8 cellular contexts compared by ENCODE assay signal in the genomic region with DNA sequence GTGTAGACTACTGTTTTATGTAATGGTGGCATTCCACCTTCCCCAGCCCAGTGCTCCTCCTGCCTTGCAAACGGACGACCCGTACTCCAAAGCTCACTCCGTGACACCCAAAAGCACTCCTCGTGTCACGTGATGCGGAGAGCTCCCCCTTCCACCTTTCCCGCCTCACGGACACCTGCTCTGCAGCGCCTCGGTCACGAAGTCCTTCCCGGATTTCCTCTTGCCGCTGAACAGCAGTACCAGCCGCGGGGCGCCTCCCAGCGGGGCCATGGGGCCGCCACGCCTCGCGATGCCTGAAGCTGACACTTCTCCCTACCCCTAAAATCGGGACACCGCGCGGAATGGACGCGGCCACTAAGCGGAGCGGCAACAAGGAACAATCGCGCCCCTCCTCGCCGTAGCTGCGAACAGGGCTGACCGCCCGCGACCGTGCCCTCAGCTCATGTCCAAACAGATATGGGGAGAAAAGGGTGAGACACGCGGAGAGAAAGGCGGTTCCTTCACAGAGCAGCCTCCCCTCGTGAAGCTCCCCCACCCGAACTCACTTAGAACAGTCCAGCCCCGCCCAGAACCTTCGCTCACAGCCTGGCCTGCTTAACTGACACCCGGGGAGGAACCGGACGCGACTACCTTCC. TPM values are rescaled to one million over a fixed set of nuclear protein-coding genes. Genes with fewer than 3 reads are reported as not detected.
DNase-seq lines count a peak whose midpoint lies in the region; ATAC-seq and TF ChIP-seq lines count a peak whose summit lies in the region.

A gene (minus strand): TSS at position 304 of the 635 bp plus-strand sequence. CDS start 34 bp downstream, at position 270.

- peaks cover 3% of the 10 kb centered on the region; the same call in 1 of the 2 replicates for H3K27me3 Mint-ChIP-seq in WTC11 (ENCODE audit: low read depth)

- no peaks in the 10 kb centered on the region for H3K9me3 Mint-ChIP-seq in WTC11

- peak within 1 kb of the TSS; percentile 99 for H3K27ac Mint-ChIP-seq in WTC11

- H3K36me3 Mint-ChIP-seq in WTC11 = no peaks in the 10 kb centered on the region; the same call in 1 of the 2 replicates

- ATAC-seq in GM18907 (IDR thresholded peaks at IDR 0.05; ENCODE audit: unreplicated experiment) = peak; percentile 85
- ATAC-seq in HG03159 (IDR thresholded peaks at IDR 0.05; ENCODE audit: unreplicated experiment) = peak; percentile 75
- ATAC-seq in WTC11 = peak; percentile 87

- no peak for TF ChIP-seq CTCF in WTC11 (IDR thresholded peaks at IDR 0.05)

- peak within 1 kb of the TSS; percentile 100 for H3K27ac ChIP-seq in caudate nucleus (ENCODE audit: low read depth, low read length)

- POLR2A ChIA-PET in WTC11 (lab: Charles Lee) = interaction anchor here (0.5 to 2.6 kb wide), 11 partner anchors 9 to 155 kb away, joined by 3 to 18 read pairs (median 3); a partner anchor contains a TSS

- CTCF ChIA-PET in WTC11 (lab: Charles Lee) = interaction anchor here (0.5 to 1.8 kb wide), 30 partner anchors 9 to 457 kb away, joined by 3 to 14 read pairs (median 4); a partner anchor contains a TSS

- H3K4me1 Mint-ChIP-seq in WTC11 = peaks cover 26% of the 10 kb centered on the region

- peak within 1 kb of the TSS; percentile 92 for H3K4me3 Mint-ChIP-seq in WTC11

- DNase-seq in AG08395 (ENCODE audit: low spot score) (peak; percentile 98), NCI-H2227 treated with DMSO at 0.1 percent for 48 hours (lab: John Stamatoyannopoulos, UW) (peak; percentile 98), WTC11 (ENCODE audit: low spot score) (peak; percentile 93), caudate nucleus (lab: John Stamatoyannopoulos, UW) (peak in 60 of 61 donors; percentile 78 to 99 (median 95)), inferior parietal cortex (ENCODE audit: extremely low spot score) (peak; percentile 95)
- DNase-seq in stimulated activated CD4-positive, alpha-beta T cell treated with anti-CD3 and anti-CD28 coated beads, Interleukin-12 subunit alpha, Interleukin-12 subunit beta, amount 100 ng/mL, for 24 hours (ENCODE audit: low read depth in 2 of 2) = peak; percentile 85 to 93

TF ChIP-seq in WTC11, 78 proteins besides CTCF, POLR2A, EP300 and RAD21 (continues in another document):
- TF ChIP-seq, protein P1, sequence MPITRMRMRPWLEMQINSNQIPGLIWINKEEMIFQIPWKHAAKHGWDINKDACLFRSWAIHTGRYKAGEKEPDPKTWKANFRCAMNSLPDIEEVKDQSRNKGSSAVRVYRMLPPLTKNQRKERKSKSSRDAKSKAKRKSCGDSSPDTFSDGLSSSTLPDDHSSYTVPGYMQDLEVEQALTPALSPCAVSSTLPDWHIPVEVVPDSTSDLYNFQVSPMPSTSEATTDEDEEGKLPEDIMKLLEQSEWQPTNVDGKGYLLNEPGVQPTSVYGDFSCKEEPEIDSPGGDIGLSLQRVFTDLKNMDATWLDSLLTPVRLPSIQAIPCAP (CRISPR knock-in tag; IDR thresholded peaks at IDR 0.05) = peak; percentile 97
- TF ChIP-seq, protein P2, sequence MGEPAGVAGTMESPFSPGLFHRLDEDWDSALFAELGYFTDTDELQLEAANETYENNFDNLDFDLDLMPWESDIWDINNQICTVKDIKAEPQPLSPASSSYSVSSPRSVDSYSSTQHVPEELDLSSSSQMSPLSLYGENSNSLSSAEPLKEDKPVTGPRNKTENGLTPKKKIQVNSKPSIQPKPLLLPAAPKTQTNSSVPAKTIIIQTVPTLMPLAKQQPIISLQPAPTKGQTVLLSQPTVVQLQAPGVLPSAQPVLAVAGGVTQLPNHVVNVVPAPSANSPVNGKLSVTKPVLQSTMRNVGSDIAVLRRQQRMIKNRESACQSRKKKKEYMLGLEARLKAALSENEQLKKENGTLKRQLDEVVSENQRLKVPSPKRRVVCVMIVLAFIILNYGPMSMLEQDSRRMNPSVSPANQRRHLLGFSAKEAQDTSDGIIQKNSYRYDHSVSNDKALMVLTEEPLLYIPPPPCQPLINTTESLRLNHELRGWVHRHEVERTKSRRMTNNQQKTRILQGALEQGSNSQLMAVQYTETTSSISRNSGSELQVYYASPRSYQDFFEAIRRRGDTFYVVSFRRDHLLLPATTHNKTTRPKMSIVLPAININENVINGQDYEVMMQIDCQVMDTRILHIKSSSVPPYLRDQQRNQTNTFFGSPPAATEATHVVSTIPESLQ (CRISPR knock-in tag; IDR thresholded peaks at IDR 0.05) = 0 out of 2 replicates have a peak, but pooled peaks have one; percentile 77
- TF ChIP-seq, protein P3, sequence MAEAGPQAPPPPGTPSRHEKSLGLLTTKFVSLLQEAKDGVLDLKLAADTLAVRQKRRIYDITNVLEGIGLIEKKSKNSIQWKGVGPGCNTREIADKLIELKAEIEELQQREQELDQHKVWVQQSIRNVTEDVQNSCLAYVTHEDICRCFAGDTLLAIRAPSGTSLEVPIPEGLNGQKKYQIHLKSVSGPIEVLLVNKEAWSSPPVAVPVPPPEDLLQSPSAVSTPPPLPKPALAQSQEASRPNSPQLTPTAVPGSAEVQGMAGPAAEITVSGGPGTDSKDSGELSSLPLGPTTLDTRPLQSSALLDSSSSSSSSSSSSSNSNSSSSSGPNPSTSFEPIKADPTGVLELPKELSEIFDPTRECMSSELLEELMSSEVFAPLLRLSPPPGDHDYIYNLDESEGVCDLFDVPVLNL (CRISPR knock-in tag; IDR thresholded peaks at IDR 0.05; ENCODE audit: borderline replicate concordance, low read depth) = peak; percentile 32; the same call in 1 of the 2 replicates
- TF ChIP-seq FOXJ3 (CRISPR knock-in tag; IDR thresholded peaks at IDR 0.05; ENCODE audit: borderline replicate concordance) = 0 out of 2 replicates have a peak, but pooled peaks have one; percentile 87
- TF ChIP-seq SMAD4 (CRISPR knock-in tag; IDR thresholded peaks at IDR 0.05) = 0 out of 2 replicates have a peak, but pooled peaks have one; percentile 77
- peak; percentile 81 for TF ChIP-seq GABPB1 (CRISPR knock-in tag; IDR thresholded peaks at IDR 0.05)
- TF ChIP-seq, protein P4, sequence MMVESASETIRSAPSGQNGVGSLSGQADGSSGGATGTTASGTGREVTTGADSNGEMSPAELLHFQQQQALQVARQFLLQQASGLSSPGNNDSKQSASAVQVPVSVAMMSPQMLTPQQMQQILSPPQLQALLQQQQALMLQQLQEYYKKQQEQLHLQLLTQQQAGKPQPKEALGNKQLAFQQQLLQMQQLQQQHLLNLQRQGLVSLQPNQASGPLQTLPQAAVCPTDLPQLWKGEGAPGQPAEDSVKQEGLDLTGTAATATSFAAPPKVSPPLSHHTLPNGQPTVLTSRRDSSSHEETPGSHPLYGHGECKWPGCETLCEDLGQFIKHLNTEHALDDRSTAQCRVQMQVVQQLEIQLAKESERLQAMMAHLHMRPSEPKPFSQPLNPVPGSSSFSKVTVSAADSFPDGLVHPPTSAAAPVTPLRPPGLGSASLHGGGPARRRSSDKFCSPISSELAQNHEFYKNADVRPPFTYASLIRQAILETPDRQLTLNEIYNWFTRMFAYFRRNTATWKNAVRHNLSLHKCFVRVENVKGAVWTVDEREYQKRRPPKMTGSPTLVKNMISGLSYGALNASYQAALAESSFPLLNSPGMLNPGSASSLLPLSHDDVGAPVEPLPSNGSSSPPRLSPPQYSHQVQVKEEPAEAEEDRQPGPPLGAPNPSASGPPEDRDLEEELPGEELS (CRISPR knock-in tag; IDR thresholded peaks at IDR 0.05) = peak; percentile 99
- peak; percentile 99 for TF ChIP-seq NFE2L1 (CRISPR knock-in tag; IDR thresholded peaks at IDR 0.05)
- TF ChIP-seq ZNF423 (CRISPR knock-in tag; IDR thresholded peaks at IDR 0.05) = peak; percentile 17; the same call in 1 of the 2 replicates
- peak; percentile 79; the same call in 1 of the 2 replicates for TF ChIP-seq ELF4 (CRISPR knock-in tag; IDR thresholded peaks at IDR 0.05; ENCODE audit: low read depth)
- TF ChIP-seq, protein P5, sequence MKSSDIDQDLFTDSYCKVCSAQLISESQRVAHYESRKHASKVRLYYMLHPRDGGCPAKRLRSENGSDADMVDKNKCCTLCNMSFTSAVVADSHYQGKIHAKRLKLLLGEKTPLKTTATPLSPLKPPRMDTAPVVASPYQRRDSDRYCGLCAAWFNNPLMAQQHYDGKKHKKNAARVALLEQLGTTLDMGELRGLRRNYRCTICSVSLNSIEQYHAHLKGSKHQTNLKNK (CRISPR knock-in tag; IDR thresholded peaks at IDR 0.05) = no peak
- peak; percentile 97 for TF ChIP-seq TP53 (CRISPR knock-in tag; IDR thresholded peaks at IDR 0.05)
- peak; percentile 15; the same call in 1 of the 2 replicates for TF ChIP-seq HMGA2 (CRISPR knock-in tag; IDR thresholded peaks at IDR 0.05)
- TF ChIP-seq IRF2 (CRISPR knock-in tag; IDR thresholded peaks at IDR 0.05; ENCODE audit: borderline replicate concordance, low read depth) = no peak
- TF ChIP-seq, protein P6, sequence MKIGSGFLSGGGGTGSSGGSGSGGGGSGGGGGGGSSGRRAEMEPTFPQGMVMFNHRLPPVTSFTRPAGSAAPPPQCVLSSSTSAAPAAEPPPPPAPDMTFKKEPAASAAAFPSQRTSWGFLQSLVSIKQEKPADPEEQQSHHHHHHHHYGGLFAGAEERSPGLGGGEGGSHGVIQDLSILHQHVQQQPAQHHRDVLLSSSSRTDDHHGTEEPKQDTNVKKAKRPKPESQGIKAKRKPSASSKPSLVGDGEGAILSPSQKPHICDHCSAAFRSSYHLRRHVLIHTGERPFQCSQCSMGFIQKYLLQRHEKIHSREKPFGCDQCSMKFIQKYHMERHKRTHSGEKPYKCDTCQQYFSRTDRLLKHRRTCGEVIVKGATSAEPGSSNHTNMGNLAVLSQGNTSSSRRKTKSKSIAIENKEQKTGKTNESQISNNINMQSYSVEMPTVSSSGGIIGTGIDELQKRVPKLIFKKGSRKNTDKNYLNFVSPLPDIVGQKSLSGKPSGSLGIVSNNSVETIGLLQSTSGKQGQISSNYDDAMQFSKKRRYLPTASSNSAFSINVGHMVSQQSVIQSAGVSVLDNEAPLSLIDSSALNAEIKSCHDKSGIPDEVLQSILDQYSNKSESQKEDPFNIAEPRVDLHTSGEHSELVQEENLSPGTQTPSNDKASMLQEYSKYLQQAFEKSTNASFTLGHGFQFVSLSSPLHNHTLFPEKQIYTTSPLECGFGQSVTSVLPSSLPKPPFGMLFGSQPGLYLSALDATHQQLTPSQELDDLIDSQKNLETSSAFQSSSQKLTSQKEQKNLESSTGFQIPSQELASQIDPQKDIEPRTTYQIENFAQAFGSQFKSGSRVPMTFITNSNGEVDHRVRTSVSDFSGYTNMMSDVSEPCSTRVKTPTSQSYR (CRISPR knock-in tag; IDR thresholded peaks at IDR 0.05) = peak; percentile 96

RNA-seq across cellular contexts. Expression of the gene that starts here (rescaled TPM):
- 26.8 to 38.7 TPM (median 36.8 TPM) in 3 replicates for total RNA-seq in WTC11 (2021)

Comparison
In these comparisons a context has a peak if more than half of its experiments do, and no peak if none do; other contexts are left out.
1. Peak in every context shown above with its lines: DNase-seq, ATAC-seq and H3K27ac ChIP-seq.